In the genomic region with DNA sequence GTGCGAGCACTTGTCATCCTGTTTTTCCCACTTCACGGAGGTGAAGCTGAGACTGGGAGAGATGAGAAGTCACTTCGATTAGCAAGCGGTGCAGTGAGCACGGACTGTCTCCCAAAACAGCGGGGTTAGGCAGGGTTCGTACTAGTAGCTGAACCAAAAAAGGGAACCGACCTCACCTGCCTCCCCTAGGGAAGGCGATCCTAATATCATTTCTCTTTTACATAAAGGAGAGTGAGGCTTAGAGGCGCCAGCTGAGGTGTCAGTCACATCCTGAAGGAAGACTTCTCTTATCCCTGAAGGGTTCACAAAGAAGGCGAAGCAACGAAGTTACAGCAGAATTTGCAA, we compare ENCODE assay signal across 8 cellular contexts. TPM values are rescaled to one million over a fixed set of nuclear protein-coding genes. Genes with fewer than 3 reads are reported as not detected.
DNase-seq lines count a peak whose midpoint lies in the region; ATAC-seq, FAIRE-seq and TF ChIP-seq lines count a peak whose summit lies in the region.

No MANE protein-coding gene starts in this region.

- H3K4me1 Mint-ChIP-seq in activated CD4-positive, alpha-beta memory T cell treated with anti-CD3 and anti-CD28 coated beads, Interleukin-2, amount 10 ng/mL, durations not matched to agents 7 days and 5 days = peaks cover 43% of the 10 kb centered on the region

- H3K9ac ChIP-seq in kidney (ENCODE audit: low read length in 2 of 2) = peak overlapping the region in 1 of 2 donors; percentile 68

- POLR2A ChIA-PET in activated CD4-positive, alpha-beta memory T cell treated with anti-CD3 and anti-CD28 coated beads, Interleukin-2, amount 10 ng/mL, durations not matched to agents 7 days and 5 days (lab: Charles Lee) = interaction anchor here (0.8 to 4.0 kb wide), 12 partner anchors 9 to 181 kb away, joined by 3 to 62 read pairs (median 4); a partner anchor contains a TSS

- H3K27ac Mint-ChIP-seq in activated CD4-positive, alpha-beta memory T cell treated with anti-CD3 and anti-CD28 coated beads, Interleukin-2, amount 10 ng/mL, durations not matched to agents 7 days and 5 days = peak overlapping the region; percentile 92

- H3K9me3 ChIP-seq in kidney (ENCODE audit: control insufficient read depth in 1 of 2, low read length in 2 of 2) = no peaks in the 10 kb centered on the region
- H3K9me3 ChIP-seq in tibial nerve = no peaks in the 10 kb centered on the region

- H3K36me3 Mint-ChIP-seq in activated CD4-positive, alpha-beta memory T cell treated with anti-CD3 and anti-CD28 coated beads, Interleukin-2, amount 10 ng/mL, durations not matched to agents 7 days and 5 days (ENCODE audit: low read depth) = peaks cover 23% of the 10 kb centered on the region

- H3K27me3 Mint-ChIP-seq in activated CD4-positive, alpha-beta memory T cell treated with anti-CD3 and anti-CD28 coated beads, Interleukin-2, amount 10 ng/mL, durations not matched to agents 7 days and 5 days = no peaks in the 10 kb centered on the region

- no peaks in the 10 kb centered on the region for H3K9me3 Mint-ChIP-seq in activated CD4-positive, alpha-beta memory T cell treated with anti-CD3 and anti-CD28 coated beads, Interleukin-2, amount 10 ng/mL, durations not matched to agents 7 days and 5 days

- TF ChIP-seq CTCF in kidney (IDR thresholded peaks at IDR 0.05; ENCODE audit: borderline replicate concordance, extremely low read depth, insufficient read depth) = no peak
- no peak for TF ChIP-seq CTCF in tibial nerve (IDR thresholded peaks at IDR 0.05)

- H3K4me3 Mint-ChIP-seq in activated CD4-positive, alpha-beta memory T cell treated with anti-CD3 and anti-CD28 coated beads, Interleukin-2, amount 10 ng/mL, durations not matched to agents 7 days and 5 days = peak overlapping the region; percentile 97

- H3K27ac ChIP-seq in kidney (ENCODE audit: low read depth in 2 of 2, low read length in 2 of 2) (peak overlapping the region in 1 of 2 donors; percentile 33), tibial nerve (peak overlapping the region in 3 of 4 donors; percentile 22 to 89 (median 79))

- FAIRE-seq in kidney (lab: Jason Lieb, UNC) = no peak

- H3K4me3 ChIP-seq in GM08714 (ENCODE audit: low read length) (peak overlapping the region; percentile 97; the same call in 1 of the 2 replicates), kidney (ENCODE audit: low read length in 2 of 2) (peak overlapping the region; percentile 79 to 89), tibial nerve (peak overlapping the region; percentile 65 to 99 (median 78))

- WGBS in tibial nerve, 2 donors = 38 to 39% methylated on average over 12 of the region's 12 CpGs

- no peaks in the 10 kb centered on the region for H3K27me3 ChIP-seq in tibial nerve

- intact Hi-C loops in kidney (cut with DNase I) = no loop called here

- H3K36me3 ChIP-seq in kidney (ENCODE audit: control insufficient read depth in 1 of 2, insufficient read depth in 2 of 2, low read length in 2 of 2) (peaks cover 0 to 4% of the 10 kb centered on the region in 2 donors), tibial nerve (peaks cover 0 to 20% (median 0%) of the 10 kb centered on the region in 3 donors)

- CTCF ChIA-PET in activated CD4-positive, alpha-beta memory T cell treated with anti-CD3 and anti-CD28 coated beads, Interleukin-2, amount 10 ng/mL, durations not matched to agents 7 days and 5 days (lab: Charles Lee) = interaction anchor here (0.7 to 2.0 kb wide), 5 partner anchors 10 to 192 kb away, joined by 3 to 8 read pairs (median 3); a partner anchor contains a TSS

- peak; percentile 5 for ATAC-seq in HG02642 (IDR thresholded peaks at IDR 0.05; ENCODE audit: poor library complexity, unreplicated experiment)

- DNase-seq in activated CD4-positive, alpha-beta memory T cell treated with anti-CD3 and anti-CD28 coated beads, Interleukin-2, amount 10 ng/mL, durations not matched to agents 7 days and 5 days = no peak
- no peak for DNase-seq in kidney
- no peak for DNase-seq in tibial nerve (ENCODE audit: low spot score in 2 of 2)
- DNase-seq in GM19238 (ENCODE audit: insufficient read length, low spot score) = no peak
- DNase-seq in activated CD8-positive, alpha-beta memory T cell treated with anti-CD3 and anti-CD28 coated beads, Interleukin-2, amount 50 U/mL, for 4 hours = no peak
- no peak for DNase-seq in foreskin melanocyte

- no peak for TF ChIP-seq EP300 in tibial nerve (IDR thresholded peaks at IDR 0.05)

- H3K4me1 ChIP-seq in kidney (ENCODE audit: control insufficient read depth in 1 of 2, insufficient read depth in 1 of 2, low read depth in 1 of 2, low read length in 2 of 2) (peaks cover 0 to 15% of the 10 kb centered on the region in 2 donors), tibial nerve (peaks cover 0 to 49% (median 14%) of the 10 kb centered on the region in 4 donors)

- TF ChIP-seq POLR2A in tibial nerve (IDR thresholded peaks at IDR 0.05) = no peak

RNA-seq across cellular contexts. Expression of a gene that starts 0.5 kb away (rescaled TPM):
- 10 to 100 TPM; 50.5 to 54.5 TPM for total RNA-seq in activated CD4-positive, alpha-beta memory T cell treated with anti-CD3 and anti-CD28 coated beads, Interleukin-2, amount 10 ng/mL, durations not matched to agents 7 days and 5 days
- total RNA-seq in kidney (109 TPM), tibial nerve (10 to 100 TPM; 77.9 to 91.3 (median 90.0) TPM)
- polyA plus RNA-seq in kidney (ENCODE audit: insufficient read depth, low read depth, low replicate concordance) = 208 TPM

RNA-seq across cellular contexts. Expression of a gene that starts 3.2 kb away (rescaled TPM):
- total RNA-seq in activated CD4-positive, alpha-beta memory T cell treated with anti-CD3 and anti-CD28 coated beads, Interleukin-2, amount 10 ng/mL, durations not matched to agents 7 days and 5 days = 1 to 10 TPM; 6.5 TPM
- 6.2 TPM for total RNA-seq in kidney
- 2.9 TPM for polyA plus RNA-seq in kidney (ENCODE audit: insufficient read depth, low read depth, low replicate concordance)
- 10 to 100 TPM; 12.0 to 54.6 (median 16.9) TPM for total RNA-seq in tibial nerve

RNA-seq across cellular contexts. Expression of a gene that starts 26.3 kb away (rescaled TPM):
- total RNA-seq in activated CD4-positive, alpha-beta memory T cell treated with anti-CD3 and anti-CD28 coated beads, Interleukin-2, amount 10 ng/mL, durations not matched to agents 7 days and 5 days = 10 to 100 TPM; 24.2 to 24.7 TPM
- total RNA-seq in kidney (18.1 TPM), tibial nerve (10 to 100 TPM in 1 of 4 donors, 1 to 10 TPM in 3; 6.1 to 17.7 (median 6.6) TPM)
- 32.1 TPM for polyA plus RNA-seq in kidney (ENCODE audit: insufficient read depth, low read depth, low replicate concordance)

RNA-seq across cellular contexts. Expression of a gene that starts 26.5 kb away (rescaled TPM):
- total RNA-seq in activated CD4-positive, alpha-beta memory T cell treated with anti-CD3 and anti-CD28 coated beads, Interleukin-2, amount 10 ng/mL, durations not matched to agents 7 days and 5 days = 100 to 1,000 TPM; 142 to 147 TPM
- total RNA-seq in kidney (105 TPM), tibial nerve (10 to 100 TPM; 54.3 to 96.3 (median 85.1) TPM)
- polyA plus RNA-seq in kidney (ENCODE audit: insufficient read depth, low read depth, low replicate concordance) = 344 TPM

RNA-seq across cellular contexts. Expression of a gene that starts 54.3 kb away (rescaled TPM):
- 10 to 100 TPM; 56.2 to 57.2 TPM for total RNA-seq in activated CD4-positive, alpha-beta memory T cell treated with anti-CD3 and anti-CD28 coated beads, Interleukin-2, amount 10 ng/mL, durations not matched to agents 7 days and 5 days
- total RNA-seq in kidney (76.3 TPM), tibial nerve (100 to 1,000 TPM; 183 to 233 (median 197) TPM)
- 151 TPM for polyA plus RNA-seq in kidney (ENCODE audit: insufficient read depth, low read depth, low replicate concordance)
